Comparison of ENCODE assay signal across 3 cellular contexts in genomic region chr14:72822946-72823611, GRCh38.
TF ChIP-seq lines count a peak whose summit lies in the region.

No MANE protein-coding gene starts in this region.

TF ChIP-seq in SK-N-SH, 30 proteins besides CTCF, POLR2A, EP300 and RAD21 (continues in another document):
- TF ChIP-seq GABPA (IDR thresholded peaks at IDR 0.05; ENCODE audit: low read depth) (no peak), MAX (IDR thresholded peaks at IDR 0.05; ENCODE audit: low read depth) (no peak), USF2 (IDR thresholded peaks at IDR 0.05; ENCODE audit: borderline replicate concordance, low read depth, low read length) (no peak), IRF3 (IDR thresholded peaks at IDR 0.05; ENCODE audit: low read depth, low read length) (no peak), RXRA (IDR thresholded peaks at IDR 0.05; ENCODE audit: borderline replicate concordance, low read depth) (no peak), NRF1 (IDR thresholded peaks at IDR 0.05; ENCODE audit: low read depth, low read length) (no peak), EZH2phosphoT487 (IDR thresholded peaks at IDR 0.05; ENCODE audit: borderline replicate concordance, low read depth) (no peak), MXI1 (IDR thresholded peaks at IDR 0.05; ENCODE audit: low read depth, low read length) (no peak), POLR2AphosphoS5 (IDR thresholded peaks at IDR 0.05; ENCODE audit: low read depth, low read length) (no peak), NFIC (IDR thresholded peaks at IDR 0.05; ENCODE audit: borderline replicate concordance) (no peak; the same call in 1 of the 2 replicates), TAF1 (IDR thresholded peaks at IDR 0.05; ENCODE audit: borderline replicate concordance, low read depth, low read length) (no peak), TEAD4 (IDR thresholded peaks at IDR 0.05; ENCODE audit: borderline replicate concordance, insufficient read depth) (no peak), YY1 (IDR thresholded peaks at IDR 0.05; ENCODE audit: low read depth) (no peak), MEF2A (IDR thresholded peaks at IDR 0.05; ENCODE audit: borderline replicate concordance, low read depth) (no peak), FOXM1 (IDR thresholded peaks at IDR 0.05; ENCODE audit: low read depth) (no peak), CHD2 (IDR thresholded peaks at IDR 0.05; ENCODE audit: low read length, partially characterized antibody) (no peak), FOSL2 (IDR thresholded peaks at IDR 0.05; ENCODE audit: borderline replicate concordance, low read depth) (no peak)

TF ChIP-seq in SK-N-SH treated with all-trans-retinoic acid at 6 μM for 48 hours, 23 proteins besides CTCF, POLR2A, EP300 and RAD21 (continues in another document):
- TF ChIP-seq CREB5 (CRISPR knock-in tag; IDR thresholded peaks at IDR 0.05; ENCODE audit: low read depth) (no peak), CSDC2 (CRISPR knock-in tag; IDR thresholded peaks at IDR 0.05) (no peak), BACH2 (CRISPR knock-in tag; IDR thresholded peaks at IDR 0.05; ENCODE audit: borderline replicate concordance) (no peak), CSRNP3 (CRISPR knock-in tag; IDR thresholded peaks at IDR 0.05) (no peak), ESRRG (CRISPR knock-in tag; IDR thresholded peaks at IDR 0.05) (no peak), ZNF70 (CRISPR knock-in tag; IDR thresholded peaks at IDR 0.05) (no peak), POU6F1 (CRISPR knock-in tag; IDR thresholded peaks at IDR 0.05; ENCODE audit: borderline replicate concordance, low read depth) (no peak), GLIS3 (CRISPR knock-in tag; IDR thresholded peaks at IDR 0.05) (no peak), TSHZ2 (CRISPR knock-in tag; IDR thresholded peaks at IDR 0.05) (no peak), TCF4 (CRISPR knock-in tag; IDR thresholded peaks at IDR 0.05; ENCODE audit: borderline replicate concordance) (no peak), ISL1 (CRISPR knock-in tag; IDR thresholded peaks at IDR 0.05) (no peak), ZFP3 (CRISPR knock-in tag; IDR thresholded peaks at IDR 0.05) (no peak), PATZ1 (CRISPR knock-in tag; IDR thresholded peaks at IDR 0.05; ENCODE audit: borderline replicate concordance) (no peak), SNAI2 (CRISPR knock-in tag; IDR thresholded peaks at IDR 0.05) (no peak)

TF ChIP-seq in K562, 482 proteins besides CTCF, POLR2A, EP300 and RAD21 (continues in another document):
- no peak for TF ChIP-seq CHD4 (IDR thresholded peaks at IDR 0.05; ENCODE audit: insufficient read depth, insufficient replicate concordance, low read depth, low read length, poor library complexity, severe bottlenecking)
- TF ChIP-seq ATF3 (IDR thresholded peaks at IDR 0.05), result no peak; the same call in 1 of the 2 replicates
- no peak for TF ChIP-seq ATF3 (CRISPR knock-in tag; conservative IDR thresholded peaks at IDR 0.05)
- peak; percentile 89 for TF ChIP-seq TAL1 (IDR thresholded peaks at IDR 0.05)
- TF ChIP-seq TEAD1 (CRISPR knock-in tag; IDR thresholded peaks at IDR 0.05), result peak in 1 of 2 experiments; percentile 76; a peak in 1 of 4 replicates
- TF ChIP-seq KLF1 (tag; IDR thresholded peaks at IDR 0.05), result no peak
- TF ChIP-seq TRIM24 (IDR thresholded peaks at IDR 0.05), result peak in 1 of 2 experiments; percentile 73; a peak in 2 of 4 replicates
- TF ChIP-seq WHSC1 (IDR thresholded peaks at IDR 0.05; ENCODE audit: low read length), result no peak
- TF ChIP-seq FOXJ2 (tag; IDR thresholded peaks at IDR 0.05), result no peak
- peak; percentile 53; the same call in 1 of the 2 replicates for TF ChIP-seq CXXC5 (CRISPR knock-in tag; IDR thresholded peaks at IDR 0.05)
- TF ChIP-seq SAFB (IDR thresholded peaks at IDR 0.05; ENCODE audit: borderline replicate concordance, low read depth, low read length), result no peak
- peak; percentile 14; the same call in 1 of the 2 replicates for TF ChIP-seq HDAC2 (IDR thresholded peaks at IDR 0.05)
- no peak for TF ChIP-seq THRAP3 (IDR thresholded peaks at IDR 0.05; ENCODE audit: borderline replicate concordance)
- no peak; the same call in none of the 2 replicates for TF ChIP-seq DMBX1 (CRISPR knock-in tag; IDR thresholded peaks at IDR 0.05; ENCODE audit: borderline replicate concordance)
- TF ChIP-seq CBFB (CRISPR knock-in tag; IDR thresholded peaks at IDR 0.05), result no peak
- 0 out of 2 replicates have a peak, but pooled peaks have one; percentile 24 for TF ChIP-seq GTF2E2 (tag; IDR thresholded peaks at IDR 0.05)
- TF ChIP-seq XRCC4 (IDR thresholded peaks at IDR 0.05; ENCODE audit: extremely low read depth, insufficient read depth, insufficient read length), result no peak
- peak; percentile 26 for TF ChIP-seq NEUROD1 (IDR thresholded peaks at IDR 0.05; ENCODE audit: borderline replicate concordance, low read depth, low read length, partially characterized antibody)
- peak; percentile 76; the same call in 1 of the 2 replicates for TF ChIP-seq GATA2 (CRISPR knock-in tag; IDR thresholded peaks at IDR 0.05)
- TF ChIP-seq ZNF263 (CRISPR knock-in tag; IDR thresholded peaks at IDR 0.05; ENCODE audit: borderline replicate concordance), result no peak
- no peak for TF ChIP-seq RFX5 (IDR thresholded peaks at IDR 0.05; ENCODE audit: low read depth, low read length)
- no peak for TF ChIP-seq HNRNPLL (IDR thresholded peaks at IDR 0.05; ENCODE audit: low read depth, low read length, poor library complexity, severe bottlenecking)
- TF ChIP-seq MYC (IDR thresholded peaks at IDR 0.05; ENCODE audit: low read depth, low read length), result peak; percentile 46
- TF ChIP-seq MYC (CRISPR knock-in tag; IDR thresholded peaks at IDR 0.05; ENCODE audit: borderline replicate concordance, low read depth), result no peak
- no peak for TF ChIP-seq TCF7 (IDR thresholded peaks at IDR 0.05; ENCODE audit: borderline replicate concordance)
- TF ChIP-seq RBM15 (IDR thresholded peaks at IDR 0.05; ENCODE audit: insufficient read depth, low read length), result no peak
- peak; percentile 46; the same call in 1 of the 2 replicates for TF ChIP-seq IFI16 (CRISPR knock-in tag; IDR thresholded peaks at IDR 0.05)
- TF ChIP-seq EHMT2 (IDR thresholded peaks at IDR 0.05), result peak; percentile 90
- no peak for TF ChIP-seq BCLAF1 (IDR thresholded peaks at IDR 0.05; ENCODE audit: borderline replicate concordance in 1 of 2, control insufficient read depth in 1 of 2, low read depth in 2 of 2, low read length in 1 of 2)
- TF ChIP-seq ERF (CRISPR knock-in tag; IDR thresholded peaks at IDR 0.05), result no peak
- peak; percentile 92 for TF ChIP-seq ARID1B (IDR thresholded peaks at IDR 0.05)
- no peak for TF ChIP-seq FOXK2 (conservative IDR thresholded peaks at IDR 0.05 in 1 of 2, IDR thresholded peaks at IDR 0.05 in 1 of 2; ENCODE audit: low read depth in 2 of 2)
- no peak for TF ChIP-seq XRCC5 (IDR thresholded peaks at IDR 0.05; ENCODE audit: low read depth, low read length)
- 0 out of 2 replicates have a peak, but pooled peaks have one; percentile 72 for TF ChIP-seq ZNF395 (CRISPR knock-in tag; IDR thresholded peaks at IDR 0.05)
- TF ChIP-seq CCNT2 (IDR thresholded peaks at IDR 0.05; ENCODE audit: borderline replicate concordance, extremely low read depth, insufficient read length, low read depth, low read length), result peak; percentile 39
- TF ChIP-seq PTBP1 (IDR thresholded peaks at IDR 0.05; ENCODE audit: low read depth, low read length), result no peak
- TF ChIP-seq ATF1 (CRISPR knock-in tag; IDR thresholded peaks at IDR 0.05), result no peak
- TF ChIP-seq ATF1 (tag; IDR thresholded peaks at IDR 0.05), result peak; percentile 20
- TF ChIP-seq ZNF707 (CRISPR knock-in tag; conservative IDR thresholded peaks at IDR 0.05), result no peak
- no peak for TF ChIP-seq E4F1 (CRISPR knock-in tag; IDR thresholded peaks at IDR 0.05; ENCODE audit: borderline replicate concordance)
- TF ChIP-seq NCOA1 (IDR thresholded peaks at IDR 0.05; ENCODE audit: low read depth), result 0 out of 2 replicates have a peak, but pooled peaks have one; percentile 29
- peak; percentile 66; the same call in 1 of the 2 replicates for TF ChIP-seq SMARCA4 (IDR thresholded peaks at IDR 0.05)
- no peak for TF ChIP-seq ZBTB7A (IDR thresholded peaks at IDR 0.05; ENCODE audit: borderline replicate concordance, control insufficient read depth, low read depth, low read length)
- TF ChIP-seq ZNF592 (IDR thresholded peaks at IDR 0.05), result peak; percentile 89; the same call in 1 of the 2 replicates
- no peak for TF ChIP-seq ZFP30 (CRISPR knock-in tag; IDR thresholded peaks at IDR 0.05; ENCODE audit: borderline replicate concordance)
- TF ChIP-seq PTRF (tag; IDR thresholded peaks at IDR 0.05), result peak; percentile 66
- TF ChIP-seq PTTG1 (tag; IDR thresholded peaks at IDR 0.05; ENCODE audit: low read depth), result peak; percentile 59
